ENCODE assay signal across 8 cellular contexts in the genomic region with DNA sequence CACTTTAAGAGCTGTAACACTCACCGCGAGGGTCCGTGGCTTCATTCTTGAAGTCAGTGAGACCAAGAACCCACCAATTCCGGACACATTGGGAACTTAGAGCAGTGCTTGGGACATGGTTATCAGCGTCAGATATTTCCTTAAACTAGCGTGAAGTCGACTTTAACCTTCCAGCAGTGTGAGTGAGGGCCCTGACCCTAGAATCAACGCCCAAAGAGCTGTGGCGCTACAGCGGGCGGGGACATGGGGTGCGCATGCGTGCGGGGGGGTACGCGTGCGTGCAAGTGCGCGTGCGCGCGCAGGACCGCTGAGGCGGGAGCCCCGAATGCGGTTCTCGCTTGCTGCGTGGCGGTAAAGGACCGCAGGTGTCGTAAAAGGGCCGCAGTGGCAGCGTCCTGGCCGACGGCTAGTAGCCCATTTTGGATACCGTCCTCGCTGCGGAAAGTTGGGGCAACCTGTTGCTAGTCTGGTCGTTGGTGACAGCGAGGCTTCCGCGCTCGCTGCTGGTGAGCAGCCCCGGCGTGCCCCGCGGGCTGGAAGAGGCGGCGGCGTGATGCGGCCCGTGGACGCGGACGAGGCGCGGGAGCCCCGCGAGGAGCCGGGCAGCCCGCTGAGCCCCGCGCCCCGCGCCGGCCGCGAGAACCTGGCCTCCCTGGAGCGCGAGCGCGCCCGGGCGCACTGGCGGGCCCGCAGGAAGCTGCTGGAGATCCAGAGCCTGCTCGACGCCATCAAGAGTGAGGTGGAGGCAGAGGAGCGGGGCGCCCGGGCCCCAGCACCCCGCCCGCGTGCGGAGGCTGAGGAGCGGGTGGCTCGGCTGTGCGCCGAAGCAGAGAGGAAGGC. TPM values are rescaled to one million over a fixed set of nuclear protein-coding genes. Genes with fewer than 3 reads are reported as not detected.
DNase-seq lines count a peak whose midpoint lies in the region; FAIRE-seq and TF ChIP-seq lines count a peak whose summit lies in the region.

No MANE protein-coding gene starts in this region.

- H3K27me3 ChIP-seq in SJSA1 (replicated peaks) (no peaks in the 10 kb centered on the region), suprapubic skin (no peaks in the 10 kb centered on the region)

- WGBS in suprapubic skin, result 4% methylated on average over 15 of the region's 89 CpGs

- peak overlapping the region; percentile 93 for H3K4me3 Mint-ChIP-seq in activated naive CD4-positive, alpha-beta T cell treated with anti-CD3 and anti-CD28 coated beads, Interleukin-2, amount 10 ng/mL, durations not matched to agents 7 days and 5 days

- peaks cover 5% of the 10 kb centered on the region for H3K9me3 Mint-ChIP-seq in activated naive CD4-positive, alpha-beta T cell treated with anti-CD3 and anti-CD28 coated beads, Interleukin-2, amount 10 ng/mL, durations not matched to agents 7 days and 5 days

- peaks cover 45% of the 10 kb centered on the region for H3K36me3 Mint-ChIP-seq in activated naive CD4-positive, alpha-beta T cell treated with anti-CD3 and anti-CD28 coated beads, Interleukin-2, amount 10 ng/mL, durations not matched to agents 7 days and 5 days

- CTCF ChIA-PET in activated naive CD4-positive, alpha-beta T cell treated with anti-CD3 and anti-CD28 coated beads, Interleukin-2, amount 10 ng/mL, durations not matched to agents 7 days and 5 days (lab: Charles Lee), result interaction anchor here (0.6 to 3.7 kb wide), 19 partner anchors 9 to 410 kb away, joined by 3 to 76 read pairs (median 6); a partner anchor contains a TSS

- no peak for TF ChIP-seq CTCF in suprapubic skin (IDR thresholded peaks at IDR 0.05)

- H3K36me3 ChIP-seq in ES-I3 (ENCODE audit: insufficient read depth, low read length), result peaks cover 21% of the 10 kb centered on the region
- H3K36me3 ChIP-seq in SJSA1, result peaks cover 4% of the 10 kb centered on the region
- no peaks in the 10 kb centered on the region for H3K36me3 ChIP-seq in suprapubic skin

- FAIRE-seq in H54 (lab: Jason Lieb, UNC), result no peak

- H3K4me1 Mint-ChIP-seq in activated naive CD4-positive, alpha-beta T cell treated with anti-CD3 and anti-CD28 coated beads, Interleukin-2, amount 10 ng/mL, durations not matched to agents 7 days and 5 days, result peaks cover 50% of the 10 kb centered on the region

- H3K9me3 ChIP-seq in ES-I3 (ENCODE audit: control insufficient read depth, insufficient read depth, low read length) (no peaks in the 10 kb centered on the region; the same call in 1 of the 2 replicates), SJSA1 (replicated peaks) (no peaks in the 10 kb centered on the region), suprapubic skin (no peaks in the 10 kb centered on the region)

- TF ChIP-seq EP300 in suprapubic skin (IDR thresholded peaks at IDR 0.05), result no peak

- H3K4me3 ChIP-seq in SJSA1, result peak overlapping the region; percentile 75
- peak overlapping the region; percentile 85 for H3K4me3 ChIP-seq in suprapubic skin

- peaks cover 4% of the 10 kb centered on the region for H3K27me3 Mint-ChIP-seq in activated naive CD4-positive, alpha-beta T cell treated with anti-CD3 and anti-CD28 coated beads, Interleukin-2, amount 10 ng/mL, durations not matched to agents 7 days and 5 days

- H3K9ac ChIP-seq in ES-I3 (ENCODE audit: low read depth, low read length), result peak overlapping the region; percentile 89

- H3K27ac ChIP-seq in SJSA1 (0 out of 2 replicates have a peak overlapping the region, but pooled peaks have one; percentile 47), suprapubic skin (peak overlapping the region; percentile 90)

- H3K27ac Mint-ChIP-seq in activated naive CD4-positive, alpha-beta T cell treated with anti-CD3 and anti-CD28 coated beads, Interleukin-2, amount 10 ng/mL, durations not matched to agents 7 days and 5 days, result peak overlapping the region; percentile 98

- DNase-seq in H54 (ENCODE audit: insufficient read length, low spot score) (peak; percentile 87), M059J (ENCODE audit: low read depth) (peak; percentile 90), SJSA1 (ENCODE audit: low read depth in 1 of 2, low spot score in 2 of 2) (peak; percentile 67 to 85), glomerular endothelial cell (ENCODE audit: extremely low read depth, low read depth, low spot score) (peak; percentile 56), nucleus accumbens (lab: John Stamatoyannopoulos, UW) (peak; percentile 45 to 95 (median 89)), suprapubic skin (ENCODE audit: low spot score in 2 of 2) (peak; percentile 96 to 97)
- peak; percentile 96 for DNase-seq in activated naive CD4-positive, alpha-beta T cell treated with anti-CD3 and anti-CD28 coated beads, Interleukin-2, amount 10 ng/mL, durations not matched to agents 7 days and 5 days

- TF ChIP-seq POLR2A in H54 (IDR thresholded peaks at IDR 0.05; ENCODE audit: low read depth, low read length), result peak; percentile 81
- TF ChIP-seq POLR2A in suprapubic skin (IDR thresholded peaks at IDR 0.05), result peak; percentile 4 to 53

- H3K4me1 ChIP-seq in ES-I3 (ENCODE audit: insufficient read depth, low read length) (peaks cover 15% of the 10 kb centered on the region), SJSA1 (replicated peaks) (peaks cover 30% of the 10 kb centered on the region), suprapubic skin (peaks cover 41% of the 10 kb centered on the region)

RNA-seq across cellular contexts. Expression of a gene that starts 19.8 kb away (rescaled TPM):
- total RNA-seq in M059J (2014; rRNA removed; shearing (Covaris generic)), result not detected in 2 replicates
- not detected in 2 replicates for total RNA-seq in SJSA1 (2014; rRNA removed; shearing (Covaris generic))
- total RNA-seq in glomerular endothelial cell (not detected in 2 replicates), suprapubic skin (10 to 100 TPM in 2 of 4 donors, 1 to 10 TPM in 2; 4.7 to 27.7 (median 9.3) TPM)

RNA-seq across cellular contexts. Expression of a gene that starts 33.4 kb away (rescaled TPM):
- total RNA-seq in M059J (2014; rRNA removed; shearing (Covaris generic)), result 121 and 163 TPM in 2 replicates
- 65.2 and 84.8 TPM in 2 replicates for total RNA-seq in SJSA1 (2014; rRNA removed; shearing (Covaris generic))
- total RNA-seq in glomerular endothelial cell, result 210 and 221 TPM in 2 replicates
- 100 to 1,000 TPM; 143 to 214 (median 163) TPM for total RNA-seq in suprapubic skin

RNA-seq across cellular contexts. Expression of a gene that starts 35.8 kb away (rescaled TPM):
- total RNA-seq in M059J (2014; rRNA removed; shearing (Covaris generic)), result 56.0 and 81.2 TPM in 2 replicates
- 37.4 and 41.0 TPM in 2 replicates for total RNA-seq in SJSA1 (2014; rRNA removed; shearing (Covaris generic))
- 43.2 and 43.5 TPM in 2 replicates for total RNA-seq in glomerular endothelial cell
- total RNA-seq in suprapubic skin, result 10 to 100 TPM; 40.6 to 63.4 (median 53.4) TPM

RNA-seq across cellular contexts. Expression of a gene that starts 42.1 kb away (rescaled TPM):
- 15.4 and 18.9 TPM in 2 replicates for total RNA-seq in M059J (2014; rRNA removed; shearing (Covaris generic))
- total RNA-seq in SJSA1 (2014; rRNA removed; shearing (Covaris generic)), result 14.4 and 25.0 TPM in 2 replicates
- total RNA-seq in glomerular endothelial cell (20.7 and 21.0 TPM in 2 replicates), suprapubic skin (10 to 100 TPM in 3 of 4 donors, 1 to 10 TPM in 1; 5.1 to 20.2 (median 14.8) TPM)

Comparison
In these comparisons a context has a peak if more than half of its experiments do, and no peak if none do; other contexts are left out.
1. Peak in every context shown above with its lines: DNase-seq, H3K4me3 ChIP-seq and H3K27ac ChIP-seq.